Comparison of ENCODE assay signal across 1 cellular context in genomic region chr11:62805991-62806441, GRCh38.
TF ChIP-seq lines count a peak whose summit lies in the region.

No MANE protein-coding gene starts in this region.

TF ChIP-seq in SK-N-SH treated with all-trans-retinoic acid at 6 μM for 48 hours, 23 proteins besides CTCF, POLR2A, EP300 and RAD21 (continued from another document):
- TF ChIP-seq ZNF565 (CRISPR knock-in tag; conservative IDR thresholded peaks at IDR 0.05; ENCODE audit: low read depth), result no peak
TF ChIP-seq in SK-N-SH treated with all-trans-retinoic acid at 6 μM for 48 hours: peak in this region for 0.
